Comparison of ENCODE assay signal across 1 cellular context in the genomic region with DNA sequence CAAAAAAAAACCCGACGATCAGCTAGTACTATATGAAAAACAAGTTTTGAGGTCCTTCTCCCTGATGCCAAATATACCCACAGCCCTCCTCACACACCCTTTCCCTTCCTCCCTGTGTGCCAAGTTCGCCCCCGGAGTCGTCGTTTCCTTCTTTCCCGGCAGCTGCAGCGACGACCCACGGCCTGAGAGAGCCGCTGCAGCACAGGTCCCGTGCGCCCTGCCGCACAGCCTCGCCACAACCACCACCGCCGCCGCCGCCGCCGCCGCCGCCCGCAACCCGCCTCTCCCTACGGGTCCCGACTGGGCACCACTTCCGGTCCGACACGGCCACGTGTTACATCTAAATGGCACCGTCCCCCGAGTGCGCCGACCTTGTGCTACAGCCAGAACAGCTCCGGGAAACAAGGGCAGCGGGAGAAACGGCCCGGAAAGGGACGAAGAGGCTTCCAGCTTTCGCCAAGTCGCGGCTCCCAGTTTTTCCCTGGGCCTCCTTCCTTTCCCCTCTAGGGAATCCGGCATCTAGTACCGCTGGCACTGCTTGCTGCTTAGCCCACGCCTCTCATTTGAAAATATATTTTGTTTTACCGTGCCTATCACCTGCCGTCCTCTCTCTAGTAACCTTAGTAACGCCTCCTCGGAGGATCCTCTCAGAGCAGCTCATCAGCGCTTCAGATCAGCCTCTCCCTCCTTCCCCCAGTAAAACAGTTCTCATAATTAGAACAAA.
TF ChIP-seq lines count a peak whose summit lies in the region.

A gene with protein sequence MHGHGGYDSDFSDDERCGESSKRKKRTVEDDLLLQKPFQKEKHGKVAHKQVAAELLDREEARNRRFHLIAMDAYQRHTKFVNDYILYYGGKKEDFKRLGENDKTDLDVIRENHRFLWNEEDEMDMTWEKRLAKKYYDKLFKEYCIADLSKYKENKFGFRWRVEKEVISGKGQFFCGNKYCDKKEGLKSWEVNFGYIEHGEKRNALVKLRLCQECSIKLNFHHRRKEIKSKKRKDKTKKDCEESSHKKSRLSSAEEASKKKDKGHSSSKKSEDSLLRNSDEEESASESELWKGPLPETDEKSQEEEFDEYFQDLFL (minus strand): TSS at position 315 of the 724 bp plus-strand sequence. CDS start 2,486 bp downstream, outside the sequence.

TF ChIP-seq in K562, 482 proteins besides CTCF, POLR2A, EP300 and RAD21 (continued from another document and continues in another):
- peak in 1 of 2 experiments; percentile 68; a peak in 1 of 4 replicates for TF ChIP-seq SIN3A (IDR thresholded peaks at IDR 0.05; ENCODE audit: borderline replicate concordance in 2 of 2, control insufficient read depth in 1 of 2, low read depth in 2 of 2, low read length in 2 of 2)
- peak; percentile 81 for TF ChIP-seq TAF9B (IDR thresholded peaks at IDR 0.05; ENCODE audit: partially characterized antibody)
- TF ChIP-seq CBX8 (IDR thresholded peaks at IDR 0.05; ENCODE audit: borderline replicate concordance, extremely low read depth, low read depth, low read length, poor library complexity, severe bottlenecking): no peak
- TF ChIP-seq, protein P1, sequence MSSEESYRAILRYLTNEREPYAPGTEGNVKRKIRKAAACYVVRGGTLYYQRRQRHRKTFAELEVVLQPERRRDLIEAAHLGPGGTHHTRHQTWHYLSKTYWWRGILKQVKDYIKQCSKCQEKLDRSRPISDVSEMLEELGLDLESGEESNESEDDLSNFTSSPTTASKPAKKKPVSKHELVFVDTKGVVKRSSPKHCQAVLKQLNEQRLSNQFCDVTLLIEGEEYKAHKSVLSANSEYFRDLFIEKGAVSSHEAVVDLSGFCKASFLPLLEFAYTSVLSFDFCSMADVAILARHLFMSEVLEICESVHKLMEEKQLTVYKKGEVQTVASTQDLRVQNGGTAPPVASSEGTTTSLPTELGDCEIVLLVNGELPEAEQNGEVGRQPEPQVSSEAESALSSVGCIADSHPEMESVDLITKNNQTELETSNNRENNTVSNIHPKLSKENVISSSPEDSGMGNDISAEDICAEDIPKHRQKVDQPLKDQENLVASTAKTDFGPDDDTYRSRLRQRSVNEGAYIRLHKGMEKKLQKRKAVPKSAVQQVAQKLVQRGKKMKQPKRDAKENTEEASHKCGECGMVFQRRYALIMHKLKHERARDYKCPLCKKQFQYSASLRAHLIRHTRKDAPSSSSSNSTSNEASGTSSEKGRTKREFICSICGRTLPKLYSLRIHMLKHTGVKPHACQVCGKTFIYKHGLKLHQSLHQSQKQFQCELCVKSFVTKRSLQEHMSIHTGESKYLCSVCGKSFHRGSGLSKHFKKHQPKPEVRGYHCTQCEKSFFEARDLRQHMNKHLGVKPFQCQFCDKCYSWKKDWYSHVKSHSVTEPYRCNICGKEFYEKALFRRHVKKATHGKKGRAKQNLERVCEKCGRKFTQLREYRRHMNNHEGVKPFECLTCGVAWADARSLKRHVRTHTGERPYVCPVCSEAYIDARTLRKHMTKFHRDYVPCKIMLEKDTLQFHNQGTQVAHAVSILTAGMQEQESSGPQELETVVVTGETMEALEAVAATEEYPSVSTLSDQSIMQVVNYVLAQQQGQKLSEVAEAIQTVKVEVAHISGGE (CRISPR knock-in tag; IDR thresholded peaks at IDR 0.05): peak; percentile 97 to 100 (median 100)
- TF ChIP-seq RFX5 (IDR thresholded peaks at IDR 0.05; ENCODE audit: low read depth, low read length): no peak
- no peak for TF ChIP-seq ZNF282 (CRISPR knock-in tag; IDR thresholded peaks at IDR 0.05)
- TF ChIP-seq, protein P2, sequence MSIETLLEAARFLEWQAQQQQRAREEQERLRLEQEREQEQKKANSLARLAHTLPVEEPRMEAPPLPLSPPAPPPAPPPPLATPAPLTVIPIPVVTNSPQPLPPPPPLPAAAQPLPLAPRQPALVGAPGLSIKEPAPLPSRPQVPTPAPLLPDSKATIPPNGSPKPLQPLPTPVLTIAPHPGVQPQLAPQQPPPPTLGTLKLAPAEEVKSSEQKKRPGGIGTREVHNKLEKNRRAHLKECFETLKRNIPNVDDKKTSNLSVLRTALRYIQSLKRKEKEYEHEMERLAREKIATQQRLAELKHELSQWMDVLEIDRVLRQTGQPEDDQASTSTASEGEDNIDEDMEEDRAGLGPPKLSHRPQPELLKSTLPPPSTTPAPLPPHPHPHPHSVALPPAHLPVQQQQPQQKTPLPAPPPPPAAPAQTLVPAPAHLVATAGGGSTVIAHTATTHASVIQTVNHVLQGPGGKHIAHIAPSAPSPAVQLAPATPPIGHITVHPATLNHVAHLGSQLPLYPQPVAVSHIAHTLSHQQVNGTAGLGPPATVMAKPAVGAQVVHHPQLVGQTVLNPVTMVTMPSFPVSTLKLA (conservative IDR thresholded peaks at IDR 0.05): peak; percentile 88 to 92
- no peak for TF ChIP-seq ZNF717 (CRISPR knock-in tag; IDR thresholded peaks at IDR 0.05)
- TF ChIP-seq ETV5 (CRISPR knock-in tag; IDR thresholded peaks at IDR 0.05; ENCODE audit: low read depth): peak; percentile 40; the same call in 1 of the 2 replicates
- TF ChIP-seq DDX20 (tag; IDR thresholded peaks at IDR 0.05; ENCODE audit: low read depth): no peak
- TF ChIP-seq HLTF (IDR thresholded peaks at IDR 0.05): peak; percentile 43; the same call in 1 of the 2 replicates
- no peak for TF ChIP-seq ELF4 (CRISPR knock-in tag; IDR thresholded peaks at IDR 0.05)
- no peak for TF ChIP-seq NFE2 (IDR thresholded peaks at IDR 0.05; ENCODE audit: low read depth)
- TF ChIP-seq, protein P3, sequence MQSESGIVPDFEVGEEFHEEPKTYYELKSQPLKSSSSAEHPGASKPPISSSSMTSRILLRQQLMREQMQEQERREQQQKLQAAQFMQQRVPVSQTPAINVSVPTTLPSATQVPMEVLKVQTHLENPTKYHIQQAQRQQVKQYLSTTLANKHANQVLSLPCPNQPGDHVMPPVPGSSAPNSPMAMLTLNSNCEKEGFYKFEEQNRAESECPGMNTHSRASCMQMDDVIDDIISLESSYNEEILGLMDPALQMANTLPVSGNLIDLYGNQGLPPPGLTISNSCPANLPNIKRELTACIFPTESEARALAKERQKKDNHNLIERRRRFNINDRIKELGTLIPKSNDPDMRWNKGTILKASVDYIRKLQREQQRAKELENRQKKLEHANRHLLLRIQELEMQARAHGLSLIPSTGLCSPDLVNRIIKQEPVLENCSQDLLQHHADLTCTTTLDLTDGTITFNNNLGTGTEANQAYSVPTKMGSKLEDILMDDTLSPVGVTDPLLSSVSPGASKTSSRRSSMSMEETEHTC (IDR thresholded peaks at IDR 0.05): peak; percentile 42; the same call in 1 of the 2 replicates
- TF ChIP-seq FIP1L1 (IDR thresholded peaks at IDR 0.05; ENCODE audit: low read depth, low read length, poor library complexity, severe bottlenecking): peak; percentile 26
- no peak for TF ChIP-seq PTRF (tag; IDR thresholded peaks at IDR 0.05)
- no peak for TF ChIP-seq ILK (tag; IDR thresholded peaks at IDR 0.05; ENCODE audit: borderline replicate concordance, low read depth)
- TF ChIP-seq TEAD1 (CRISPR knock-in tag; IDR thresholded peaks at IDR 0.05): 0 out of 4 replicates have a peak, but pooled peaks of 1 of the 2 experiments have one; percentile 38
- TF ChIP-seq, protein P4, sequence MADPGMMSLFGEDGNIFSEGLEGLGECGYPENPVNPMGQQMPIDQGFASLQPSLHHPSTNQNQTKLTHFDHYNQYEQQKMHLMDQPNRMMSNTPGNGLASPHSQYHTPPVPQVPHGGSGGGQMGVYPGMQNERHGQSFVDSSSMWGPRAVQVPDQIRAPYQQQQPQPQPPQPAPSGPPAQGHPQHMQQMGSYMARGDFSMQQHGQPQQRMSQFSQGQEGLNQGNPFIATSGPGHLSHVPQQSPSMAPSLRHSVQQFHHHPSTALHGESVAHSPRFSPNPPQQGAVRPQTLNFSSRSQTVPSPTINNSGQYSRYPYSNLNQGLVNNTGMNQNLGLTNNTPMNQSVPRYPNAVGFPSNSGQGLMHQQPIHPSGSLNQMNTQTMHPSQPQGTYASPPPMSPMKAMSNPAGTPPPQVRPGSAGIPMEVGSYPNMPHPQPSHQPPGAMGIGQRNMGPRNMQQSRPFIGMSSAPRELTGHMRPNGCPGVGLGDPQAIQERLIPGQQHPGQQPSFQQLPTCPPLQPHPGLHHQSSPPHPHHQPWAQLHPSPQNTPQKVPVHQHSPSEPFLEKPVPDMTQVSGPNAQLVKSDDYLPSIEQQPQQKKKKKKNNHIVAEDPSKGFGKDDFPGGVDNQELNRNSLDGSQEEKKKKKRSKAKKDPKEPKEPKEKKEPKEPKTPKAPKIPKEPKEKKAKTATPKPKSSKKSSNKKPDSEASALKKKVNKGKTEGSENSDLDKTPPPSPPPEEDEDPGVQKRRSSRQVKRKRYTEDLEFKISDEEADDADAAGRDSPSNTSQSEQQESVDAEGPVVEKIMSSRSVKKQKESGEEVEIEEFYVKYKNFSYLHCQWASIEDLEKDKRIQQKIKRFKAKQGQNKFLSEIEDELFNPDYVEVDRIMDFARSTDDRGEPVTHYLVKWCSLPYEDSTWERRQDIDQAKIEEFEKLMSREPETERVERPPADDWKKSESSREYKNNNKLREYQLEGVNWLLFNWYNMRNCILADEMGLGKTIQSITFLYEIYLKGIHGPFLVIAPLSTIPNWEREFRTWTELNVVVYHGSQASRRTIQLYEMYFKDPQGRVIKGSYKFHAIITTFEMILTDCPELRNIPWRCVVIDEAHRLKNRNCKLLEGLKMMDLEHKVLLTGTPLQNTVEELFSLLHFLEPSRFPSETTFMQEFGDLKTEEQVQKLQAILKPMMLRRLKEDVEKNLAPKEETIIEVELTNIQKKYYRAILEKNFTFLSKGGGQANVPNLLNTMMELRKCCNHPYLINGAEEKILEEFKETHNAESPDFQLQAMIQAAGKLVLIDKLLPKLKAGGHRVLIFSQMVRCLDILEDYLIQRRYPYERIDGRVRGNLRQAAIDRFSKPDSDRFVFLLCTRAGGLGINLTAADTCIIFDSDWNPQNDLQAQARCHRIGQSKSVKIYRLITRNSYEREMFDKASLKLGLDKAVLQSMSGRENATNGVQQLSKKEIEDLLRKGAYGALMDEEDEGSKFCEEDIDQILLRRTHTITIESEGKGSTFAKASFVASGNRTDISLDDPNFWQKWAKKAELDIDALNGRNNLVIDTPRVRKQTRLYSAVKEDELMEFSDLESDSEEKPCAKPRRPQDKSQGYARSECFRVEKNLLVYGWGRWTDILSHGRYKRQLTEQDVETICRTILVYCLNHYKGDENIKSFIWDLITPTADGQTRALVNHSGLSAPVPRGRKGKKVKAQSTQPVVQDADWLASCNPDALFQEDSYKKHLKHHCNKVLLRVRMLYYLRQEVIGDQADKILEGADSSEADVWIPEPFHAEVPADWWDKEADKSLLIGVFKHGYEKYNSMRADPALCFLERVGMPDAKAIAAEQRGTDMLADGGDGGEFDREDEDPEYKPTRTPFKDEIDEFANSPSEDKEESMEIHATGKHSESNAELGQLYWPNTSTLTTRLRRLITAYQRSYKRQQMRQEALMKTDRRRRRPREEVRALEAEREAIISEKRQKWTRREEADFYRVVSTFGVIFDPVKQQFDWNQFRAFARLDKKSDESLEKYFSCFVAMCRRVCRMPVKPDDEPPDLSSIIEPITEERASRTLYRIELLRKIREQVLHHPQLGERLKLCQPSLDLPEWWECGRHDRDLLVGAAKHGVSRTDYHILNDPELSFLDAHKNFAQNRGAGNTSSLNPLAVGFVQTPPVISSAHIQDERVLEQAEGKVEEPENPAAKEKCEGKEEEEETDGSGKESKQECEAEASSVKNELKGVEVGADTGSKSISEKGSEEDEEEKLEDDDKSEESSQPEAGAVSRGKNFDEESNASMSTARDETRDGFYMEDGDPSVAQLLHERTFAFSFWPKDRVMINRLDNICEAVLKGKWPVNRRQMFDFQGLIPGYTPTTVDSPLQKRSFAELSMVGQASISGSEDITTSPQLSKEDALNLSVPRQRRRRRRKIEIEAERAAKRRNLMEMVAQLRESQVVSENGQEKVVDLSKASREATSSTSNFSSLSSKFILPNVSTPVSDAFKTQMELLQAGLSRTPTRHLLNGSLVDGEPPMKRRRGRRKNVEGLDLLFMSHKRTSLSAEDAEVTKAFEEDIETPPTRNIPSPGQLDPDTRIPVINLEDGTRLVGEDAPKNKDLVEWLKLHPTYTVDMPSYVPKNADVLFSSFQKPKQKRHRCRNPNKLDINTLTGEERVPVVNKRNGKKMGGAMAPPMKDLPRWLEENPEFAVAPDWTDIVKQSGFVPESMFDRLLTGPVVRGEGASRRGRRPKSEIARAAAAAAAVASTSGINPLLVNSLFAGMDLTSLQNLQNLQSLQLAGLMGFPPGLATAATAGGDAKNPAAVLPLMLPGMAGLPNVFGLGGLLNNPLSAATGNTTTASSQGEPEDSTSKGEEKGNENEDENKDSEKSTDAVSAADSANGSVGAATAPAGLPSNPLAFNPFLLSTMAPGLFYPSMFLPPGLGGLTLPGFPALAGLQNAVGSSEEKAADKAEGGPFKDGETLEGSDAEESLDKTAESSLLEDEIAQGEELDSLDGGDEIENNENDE (IDR thresholded peaks at IDR 0.05; ENCODE audit: low read depth, low read length): peak; percentile 71
- no peak for TF ChIP-seq RBM15 (IDR thresholded peaks at IDR 0.05; ENCODE audit: insufficient read depth, low read length)
- no peak for TF ChIP-seq CCAR2 (IDR thresholded peaks at IDR 0.05; ENCODE audit: low read depth, low read length)
- TF ChIP-seq THRAP3 (IDR thresholded peaks at IDR 0.05; ENCODE audit: borderline replicate concordance): no peak
- peak; percentile 55 for TF ChIP-seq CCNT2 (IDR thresholded peaks at IDR 0.05; ENCODE audit: borderline replicate concordance, extremely low read depth, insufficient read length, low read depth, low read length)
- TF ChIP-seq, protein P5, sequence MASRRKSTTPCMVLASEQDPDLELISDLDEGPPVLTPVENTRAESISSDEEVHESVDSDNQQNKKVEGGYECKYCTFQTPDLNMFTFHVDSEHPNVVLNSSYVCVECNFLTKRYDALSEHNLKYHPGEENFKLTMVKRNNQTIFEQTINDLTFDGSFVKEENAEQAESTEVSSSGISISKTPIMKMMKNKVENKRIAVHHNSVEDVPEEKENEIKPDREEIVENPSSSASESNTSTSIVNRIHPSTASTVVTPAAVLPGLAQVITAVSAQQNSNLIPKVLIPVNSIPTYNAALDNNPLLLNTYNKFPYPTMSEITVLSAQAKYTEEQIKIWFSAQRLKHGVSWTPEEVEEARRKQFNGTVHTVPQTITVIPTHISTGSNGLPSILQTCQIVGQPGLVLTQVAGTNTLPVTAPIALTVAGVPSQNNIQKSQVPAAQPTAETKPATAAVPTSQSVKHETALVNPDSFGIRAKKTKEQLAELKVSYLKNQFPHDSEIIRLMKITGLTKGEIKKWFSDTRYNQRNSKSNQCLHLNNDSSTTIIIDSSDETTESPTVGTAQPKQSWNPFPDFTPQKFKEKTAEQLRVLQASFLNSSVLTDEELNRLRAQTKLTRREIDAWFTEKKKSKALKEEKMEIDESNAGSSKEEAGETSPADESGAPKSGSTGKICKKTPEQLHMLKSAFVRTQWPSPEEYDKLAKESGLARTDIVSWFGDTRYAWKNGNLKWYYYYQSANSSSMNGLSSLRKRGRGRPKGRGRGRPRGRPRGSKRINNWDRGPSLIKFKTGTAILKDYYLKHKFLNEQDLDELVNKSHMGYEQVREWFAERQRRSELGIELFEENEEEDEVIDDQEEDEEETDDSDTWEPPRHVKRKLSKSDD (conservative IDR thresholded peaks at IDR 0.05; ENCODE audit: low read length): no peak
- TF ChIP-seq ZNF696 (CRISPR knock-in tag; conservative IDR thresholded peaks at IDR 0.05): no peak
- TF ChIP-seq FOXA3 (CRISPR knock-in tag; conservative IDR thresholded peaks at IDR 0.05 in 1 of 2, IDR thresholded peaks at IDR 0.05 in 1 of 2): no peak
- TF ChIP-seq POLR2AphosphoS5 (IDR thresholded peaks at IDR 0.05; ENCODE audit: control insufficient read depth, insufficient read depth, low read depth, low read length): 0 out of 2 replicates have a peak, but pooled peaks have one; percentile 32
